8 cellular contexts compared by ENCODE assay signal in the genomic region with DNA sequence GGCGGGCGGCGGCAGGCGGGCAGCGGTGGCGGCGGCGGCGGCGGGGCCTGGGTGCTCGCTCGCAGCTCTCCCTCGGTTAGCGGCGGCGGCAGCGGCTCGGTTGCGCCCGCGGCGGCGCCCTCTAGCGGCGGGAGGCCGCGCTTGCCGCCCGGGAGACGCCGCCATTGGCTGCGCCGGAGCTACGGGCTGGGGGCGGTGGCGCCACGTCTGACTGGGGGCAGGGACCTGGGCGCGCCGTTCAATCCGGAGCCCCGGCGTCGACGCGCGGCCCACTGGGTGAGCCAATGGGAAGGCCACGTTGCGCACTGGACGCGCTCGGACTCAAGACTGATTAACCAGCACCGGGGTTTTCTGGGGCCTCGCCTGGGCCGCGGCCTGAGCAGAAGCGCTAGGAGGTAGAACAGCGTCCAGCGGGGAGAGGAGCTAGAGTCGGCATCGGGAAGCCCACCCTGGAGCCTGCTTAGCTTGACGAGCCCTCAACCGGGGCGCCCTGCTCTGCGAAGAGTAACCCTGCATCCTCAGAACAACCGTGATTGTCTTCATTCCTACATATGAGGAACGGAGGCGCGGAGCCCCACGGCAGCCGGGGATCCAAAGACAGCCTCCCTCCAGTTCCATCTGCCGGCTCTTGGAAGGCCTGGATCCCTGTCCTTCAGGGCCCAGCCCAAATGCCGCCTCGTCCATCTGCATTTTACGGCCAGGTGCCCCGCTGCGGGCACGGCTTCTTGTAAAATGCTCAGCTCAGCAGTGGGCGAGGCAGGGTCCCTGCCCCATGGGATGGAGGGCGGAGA. TPM values are rescaled to one million over a fixed set of nuclear protein-coding genes. Genes with fewer than 3 reads are reported as not detected.
DNase-seq lines count a peak whose midpoint lies in the region; ATAC-seq, FAIRE-seq and TF ChIP-seq lines count a peak whose summit lies in the region.

A gene with protein sequence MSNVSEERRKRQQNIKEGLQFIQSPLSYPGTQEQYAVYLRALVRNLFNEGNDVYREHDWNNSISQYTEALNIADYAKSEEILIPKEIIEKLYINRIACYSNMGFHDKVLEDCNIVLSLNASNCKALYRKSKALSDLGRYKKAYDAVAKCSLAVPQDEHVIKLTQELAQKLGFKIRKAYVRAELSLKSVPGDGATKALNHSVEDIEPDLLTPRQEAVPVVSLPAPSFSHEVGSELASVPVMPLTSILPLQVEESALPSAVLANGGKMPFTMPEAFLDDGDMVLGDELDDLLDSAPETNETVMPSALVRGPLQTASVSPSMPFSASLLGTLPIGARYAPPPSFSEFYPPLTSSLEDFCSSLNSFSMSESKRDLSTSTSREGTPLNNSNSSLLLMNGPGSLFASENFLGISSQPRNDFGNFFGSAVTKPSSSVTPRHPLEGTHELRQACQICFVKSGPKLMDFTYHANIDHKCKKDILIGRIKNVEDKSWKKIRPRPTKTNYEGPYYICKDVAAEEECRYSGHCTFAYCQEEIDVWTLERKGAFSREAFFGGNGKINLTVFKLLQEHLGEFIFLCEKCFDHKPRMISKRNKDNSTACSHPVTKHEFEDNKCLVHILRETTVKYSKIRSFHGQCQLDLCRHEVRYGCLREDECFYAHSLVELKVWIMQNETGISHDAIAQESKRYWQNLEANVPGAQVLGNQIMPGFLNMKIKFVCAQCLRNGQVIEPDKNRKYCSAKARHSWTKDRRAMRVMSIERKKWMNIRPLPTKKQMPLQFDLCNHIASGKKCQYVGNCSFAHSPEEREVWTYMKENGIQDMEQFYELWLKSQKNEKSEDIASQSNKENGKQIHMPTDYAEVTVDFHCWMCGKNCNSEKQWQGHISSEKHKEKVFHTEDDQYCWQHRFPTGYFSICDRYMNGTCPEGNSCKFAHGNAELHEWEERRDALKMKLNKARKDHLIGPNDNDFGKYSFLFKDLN (minus strand): TSS at position 93 of the 791 bp plus-strand sequence. CDS start 14,904 bp downstream, outside the sequence.

- H3K36me3 Mint-ChIP-seq in T-helper 1 cell treated with Interleukin-12 subunit alpha and Interleukin-12 subunit beta and Interleukin-4 antibody, amounts not matched to agents 30 μg/mL and 1 μg/mL, for 36 hours (ENCODE audit: low read depth): peaks cover 29% of the 10 kb centered on the region

- intact Hi-C loops in left ventricle myocardium superior (cut with micrococcal nuclease): loop anchor here (10.0 kb wide), 1 partner anchor 53 kb away; a partner anchor contains a TSS
- intact Hi-C loops in psoas muscle (cut with DNase I): loop anchor here in 1 of 2 donors (5.0 kb wide), 3 partner anchors 40 to 120 kb away; a partner anchor contains a TSS

- peak within 1 kb of the TSS; percentile 99 for H3K4me3 ChIP-seq in psoas muscle

- TF ChIP-seq CTCF in GM13977 (IDR thresholded peaks at IDR 0.05; ENCODE audit: extremely low read depth, insufficient read depth, missing control alignments) (peak; percentile 95), psoas muscle (IDR thresholded peaks at IDR 0.05) (peak; percentile 95)

- in situ Hi-C loops in GM13977 (cut with MboI; ENCODE audit: low pct_unique_long_range_greater_than_20kb, low sequenced_read_pairs, unreplicated experiment): no loop called here

- H3K27ac Mint-ChIP-seq in T-helper 1 cell treated with Interleukin-12 subunit alpha and Interleukin-12 subunit beta and Interleukin-4 antibody, amounts not matched to agents 30 μg/mL and 1 μg/mL, for 36 hours: peak within 1 kb of the TSS; percentile 94

- H3K4me1 ChIP-seq in psoas muscle: peaks cover 53% of the 10 kb centered on the region

- no peaks in the 10 kb centered on the region for H3K9me3 ChIP-seq in psoas muscle

- peaks cover 0 to 14% of the 10 kb centered on the region in 2 donors for H3K36me3 ChIP-seq in psoas muscle (ENCODE audit: insufficient read depth in 1 of 2, low read depth in 1 of 2)

- peak; percentile 96 for DNase-seq in GM13977 (ENCODE audit: low spot score)
- DNase-seq in NCI-H1694 (lab: John Stamatoyannopoulos, UW): peak; percentile 73
- DNase-seq in amygdala (lab: John Stamatoyannopoulos, UW): peak; percentile 61 to 97 (median 91)
- DNase-seq in left ventricle myocardium superior: peak; percentile 99
- peak; percentile 97 to 99 for DNase-seq in psoas muscle
- peak; percentile 98 for DNase-seq in urothelium cell line (ENCODE audit: low spot score)

- peaks cover 71% of the 10 kb centered on the region for H3K4me1 Mint-ChIP-seq in T-helper 1 cell treated with Interleukin-12 subunit alpha and Interleukin-12 subunit beta and Interleukin-4 antibody, amounts not matched to agents 30 μg/mL and 1 μg/mL, for 36 hours (ENCODE audit: low read depth)

- H3K9me3 Mint-ChIP-seq in T-helper 1 cell treated with Interleukin-12 subunit alpha and Interleukin-12 subunit beta and Interleukin-4 antibody, amounts not matched to agents 30 μg/mL and 1 μg/mL, for 36 hours: no peaks in the 10 kb centered on the region

- peak within 1 kb of the TSS; percentile 98 for H3K27ac ChIP-seq in psoas muscle

- no peaks in the 10 kb centered on the region for H3K27me3 Mint-ChIP-seq in T-helper 1 cell treated with Interleukin-12 subunit alpha and Interleukin-12 subunit beta and Interleukin-4 antibody, amounts not matched to agents 30 μg/mL and 1 μg/mL, for 36 hours (ENCODE audit: low read depth)

- no peak for FAIRE-seq in urothelium cell line (lab: Jason Lieb, UNC)

- peak within 1 kb of the TSS; percentile 89 for H3K4me3 Mint-ChIP-seq in T-helper 1 cell treated with Interleukin-12 subunit alpha and Interleukin-12 subunit beta and Interleukin-4 antibody, amounts not matched to agents 30 μg/mL and 1 μg/mL, for 36 hours

- 0% methylated on average over 40 to 80 of the region's 80 CpGs for WGBS in psoas muscle, 3 donors

- ATAC-seq in HG02884 (IDR thresholded peaks at IDR 0.05; ENCODE audit: unreplicated experiment): peak; percentile 87
- ATAC-seq in left ventricle myocardium superior: peak; percentile 98
- peak; percentile 90 to 94 (median 92) for ATAC-seq in psoas muscle

- H3K27me3 ChIP-seq in psoas muscle (ENCODE audit: insufficient read depth in 3 of 3, low read length in 2 of 3): no peaks in the 10 kb centered on the region

RNA-seq across cellular contexts. Expression of the gene that starts here (rescaled TPM):
- total RNA-seq in left ventricle myocardium superior (24.5 TPM), psoas muscle (10 to 100 TPM; 23.4 to 69.6 (median 40.0) TPM)
- 10 to 100 TPM; 11.7 to 30.7 (median 19.7) TPM for polyA plus RNA-seq in psoas muscle

Comparison
In these comparisons a context has a peak if more than half of its experiments do, and no peak if none do; other contexts are left out.
1. Peak in every context shown above with its lines: DNase-seq, ATAC-seq, H3K4me3 ChIP-seq and H3K27ac ChIP-seq.